In the genomic region with DNA sequence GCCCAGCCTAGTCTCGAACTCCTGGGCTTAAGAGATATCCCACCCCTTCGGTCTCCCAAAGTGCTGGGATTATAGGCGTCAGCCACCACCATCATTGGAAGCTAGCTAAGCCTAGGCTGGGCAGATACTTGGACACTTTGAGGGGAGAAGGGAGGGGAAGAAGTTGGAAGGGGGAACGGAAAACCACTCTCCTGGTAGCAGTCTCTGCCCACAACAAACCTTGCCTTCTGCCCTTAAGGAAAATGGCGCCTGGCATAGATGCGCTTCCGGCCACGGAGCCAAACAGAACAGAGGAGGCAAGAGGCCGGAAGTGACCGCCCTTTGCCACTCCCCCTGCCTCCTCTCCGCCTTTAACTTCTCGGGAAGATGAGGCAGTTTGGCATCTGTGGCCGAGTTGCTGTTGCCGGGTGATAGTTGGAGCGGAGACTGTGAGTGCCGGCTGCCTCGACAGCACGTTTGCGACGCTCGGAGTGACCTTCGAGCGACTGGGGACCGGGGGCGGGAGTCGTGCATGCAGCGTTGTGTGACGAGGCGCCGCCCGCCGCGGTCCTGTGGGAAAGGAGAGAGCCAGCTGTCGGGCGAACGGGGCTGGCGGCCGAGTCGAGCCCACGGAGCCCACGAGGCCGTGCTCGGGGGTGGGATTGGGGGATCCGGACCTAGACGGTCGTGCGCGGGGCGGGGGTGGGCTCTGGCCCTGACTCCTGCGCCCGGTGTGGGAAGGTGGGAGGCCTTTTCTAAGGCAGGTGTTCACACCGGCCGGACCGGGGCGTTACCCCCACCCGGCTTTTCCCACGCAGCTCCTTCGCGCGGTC, we compare ENCODE assay signal across 1 cellular context.
A peak's percentile ranks its signal among the peaks of the same experiment; 100 is the strongest.
TF ChIP-seq lines count a peak whose summit lies in the region.

A gene (plus strand): TSS at position 327 of the 812 bp plus-strand sequence. CDS start 1,143 bp downstream, outside the sequence.

TF ChIP-seq in HEK293, 187 proteins besides CTCF, POLR2A, EP300 and RAD21 (continued from another document):
- TF ChIP-seq, protein P1, sequence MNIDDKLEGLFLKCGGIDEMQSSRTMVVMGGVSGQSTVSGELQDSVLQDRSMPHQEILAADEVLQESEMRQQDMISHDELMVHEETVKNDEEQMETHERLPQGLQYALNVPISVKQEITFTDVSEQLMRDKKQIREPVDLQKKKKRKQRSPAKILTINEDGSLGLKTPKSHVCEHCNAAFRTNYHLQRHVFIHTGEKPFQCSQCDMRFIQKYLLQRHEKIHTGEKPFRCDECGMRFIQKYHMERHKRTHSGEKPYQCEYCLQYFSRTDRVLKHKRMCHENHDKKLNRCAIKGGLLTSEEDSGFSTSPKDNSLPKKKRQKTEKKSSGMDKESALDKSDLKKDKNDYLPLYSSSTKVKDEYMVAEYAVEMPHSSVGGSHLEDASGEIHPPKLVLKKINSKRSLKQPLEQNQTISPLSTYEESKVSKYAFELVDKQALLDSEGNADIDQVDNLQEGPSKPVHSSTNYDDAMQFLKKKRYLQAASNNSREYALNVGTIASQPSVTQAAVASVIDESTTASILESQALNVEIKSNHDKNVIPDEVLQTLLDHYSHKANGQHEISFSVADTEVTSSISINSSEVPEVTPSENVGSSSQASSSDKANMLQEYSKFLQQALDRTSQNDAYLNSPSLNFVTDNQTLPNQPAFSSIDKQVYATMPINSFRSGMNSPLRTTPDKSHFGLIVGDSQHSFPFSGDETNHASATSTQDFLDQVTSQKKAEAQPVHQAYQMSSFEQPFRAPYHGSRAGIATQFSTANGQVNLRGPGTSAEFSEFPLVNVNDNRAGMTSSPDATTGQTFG (tag by site-specific recombination; IDR thresholded peaks at IDR 0.05; ENCODE audit: borderline replicate concordance) = no peak
- TF ChIP-seq, protein P2, sequence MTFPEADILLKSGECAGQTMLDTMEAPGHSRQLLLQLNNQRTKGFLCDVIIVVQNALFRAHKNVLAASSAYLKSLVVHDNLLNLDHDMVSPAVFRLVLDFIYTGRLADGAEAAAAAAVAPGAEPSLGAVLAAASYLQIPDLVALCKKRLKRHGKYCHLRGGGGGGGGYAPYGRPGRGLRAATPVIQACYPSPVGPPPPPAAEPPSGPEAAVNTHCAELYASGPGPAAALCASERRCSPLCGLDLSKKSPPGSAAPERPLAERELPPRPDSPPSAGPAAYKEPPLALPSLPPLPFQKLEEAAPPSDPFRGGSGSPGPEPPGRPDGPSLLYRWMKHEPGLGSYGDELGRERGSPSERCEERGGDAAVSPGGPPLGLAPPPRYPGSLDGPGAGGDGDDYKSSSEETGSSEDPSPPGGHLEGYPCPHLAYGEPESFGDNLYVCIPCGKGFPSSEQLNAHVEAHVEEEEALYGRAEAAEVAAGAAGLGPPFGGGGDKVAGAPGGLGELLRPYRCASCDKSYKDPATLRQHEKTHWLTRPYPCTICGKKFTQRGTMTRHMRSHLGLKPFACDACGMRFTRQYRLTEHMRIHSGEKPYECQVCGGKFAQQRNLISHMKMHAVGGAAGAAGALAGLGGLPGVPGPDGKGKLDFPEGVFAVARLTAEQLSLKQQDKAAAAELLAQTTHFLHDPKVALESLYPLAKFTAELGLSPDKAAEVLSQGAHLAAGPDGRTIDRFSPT (tag by site-specific recombination; IDR thresholded peaks at IDR 0.05) = peak; percentile 84
- TF ChIP-seq ZNF146 (tag by site-specific recombination; IDR thresholded peaks at IDR 0.05) = no peak
- TF ChIP-seq, protein P3, sequence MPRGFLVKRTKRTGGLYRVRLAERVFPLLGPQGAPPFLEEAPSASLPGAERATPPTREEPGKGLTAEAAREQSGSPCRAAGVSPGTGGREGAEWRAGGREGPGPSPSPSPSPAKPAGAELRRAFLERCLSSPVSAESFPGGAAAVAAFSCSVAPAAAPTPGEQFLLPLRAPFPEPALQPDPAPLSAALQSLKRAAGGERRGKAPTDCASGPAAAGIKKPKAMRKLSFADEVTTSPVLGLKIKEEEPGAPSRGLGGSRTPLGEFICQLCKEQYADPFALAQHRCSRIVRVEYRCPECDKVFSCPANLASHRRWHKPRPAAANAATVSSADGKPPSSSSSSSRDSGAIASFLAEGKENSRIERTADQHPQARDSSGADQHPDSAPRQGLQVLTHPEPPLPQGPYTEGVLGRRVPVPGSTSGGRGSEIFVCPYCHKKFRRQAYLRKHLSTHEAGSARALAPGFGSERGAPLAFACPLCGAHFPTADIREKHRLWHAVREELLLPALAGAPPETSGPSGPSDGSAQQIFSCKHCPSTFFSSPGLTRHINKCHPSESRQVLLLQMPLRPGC (tag by site-specific recombination; IDR thresholded peaks at IDR 0.05) = 0 out of 2 replicates have a peak, but pooled peaks have one; percentile 14
- no peak for TF ChIP-seq ZNF354C (tag by site-specific recombination; IDR thresholded peaks at IDR 0.05; ENCODE audit: borderline replicate concordance, low read depth)
- TF ChIP-seq ZNF776 (tag by site-specific recombination; IDR thresholded peaks at IDR 0.05; ENCODE audit: borderline replicate concordance) = no peak
- TF ChIP-seq ZEB2 (tag by site-specific recombination; IDR thresholded peaks at IDR 0.05) = no peak
- TF ChIP-seq ZNF544 (tag by site-specific recombination; IDR thresholded peaks at IDR 0.05) = no peak
- no peak for TF ChIP-seq TRIM28 (IDR thresholded peaks at IDR 0.05; ENCODE audit: borderline replicate concordance, low read length)
- TF ChIP-seq ZNF76 (tag by site-specific recombination; IDR thresholded peaks at IDR 0.05; ENCODE audit: borderline replicate concordance, low read depth) = no peak
- TF ChIP-seq ZNF664 (tag by site-specific recombination; IDR thresholded peaks at IDR 0.05) = no peak
